Comparison of ENCODE assay signal across 8 cellular contexts in genomic region chr4:121256346-121256745, GRCh38.
A peak's percentile ranks its signal among the peaks of the same experiment; 100 is the strongest.
DNase-seq lines count a peak whose midpoint lies in the region; ATAC-seq and TF ChIP-seq lines count a peak whose summit lies in the region.

No MANE protein-coding gene starts in this region.

- H3K4me3 Mint-ChIP-seq in stimulated activated naive CD8-positive, alpha-beta T cell treated with anti-CD3 and anti-CD28 coated beads, Interleukin-15, amount 100 ng/mL, for 72 hours, result peak overlapping the region; percentile 50 to 73

- H3K4me1 Mint-ChIP-seq in stimulated activated naive CD8-positive, alpha-beta T cell treated with anti-CD3 and anti-CD28 coated beads, Interleukin-15, amount 100 ng/mL, for 72 hours, result peaks cover 61% of the 10 kb centered on the region

- ATAC-seq in GM19455 (IDR thresholded peaks at IDR 0.05; ENCODE audit: unreplicated experiment) (peak; percentile 99), HG03442 (IDR thresholded peaks at IDR 0.05; ENCODE audit: unreplicated experiment) (peak; percentile 100)
- peak; percentile 99 for ATAC-seq in stimulated activated naive CD8-positive, alpha-beta T cell treated with anti-CD3 and anti-CD28 coated beads, Interleukin-15, amount 100 ng/mL, for 72 hours

- peaks cover 0 to 11% (median 0%) of the 10 kb centered on the region in 11 experiments; a peak in 3 of 22 replicates for H3K9me3 ChIP-seq in BLaER1 treated with 17β-estradiol and CSF1 and Interleukin-3, amounts not matched to agents 10 nM and 100 nM (replicated peaks in 1 of 11)

- peak overlapping the region; percentile 78 to 80 for H3K27ac Mint-ChIP-seq in stimulated activated naive CD8-positive, alpha-beta T cell treated with anti-CD3 and anti-CD28 coated beads, Interleukin-15, amount 100 ng/mL, for 72 hours

- no peaks in the 10 kb centered on the region for H3K27me3 ChIP-seq in BLaER1 treated with 17β-estradiol and CSF1 and Interleukin-3, amounts not matched to agents 10 nM and 100 nM

- TF ChIP-seq CTCF in fibroblast of villous mesenchyme (IDR thresholded peaks at IDR 0.05; ENCODE audit: insufficient read depth, low read depth, low read length), result no peak

- peak overlapping the region in 8 of 11 experiments; percentile 18 to 67 (median 51); a peak in 15 of 22 replicates for H3K4me2 ChIP-seq in BLaER1 treated with 17β-estradiol and CSF1 and Interleukin-3, amounts not matched to agents 10 nM and 100 nM

- peaks cover 0 to 46% (median 18%) of the 10 kb centered on the region in 10 experiments; a peak in 12 of 20 replicates for H3K4me1 ChIP-seq in BLaER1 treated with 17β-estradiol and CSF1 and Interleukin-3, amounts not matched to agents 10 nM and 100 nM

- peak; percentile 51 to 63 for DNase-seq in activated CD4-positive, alpha-beta T cell treated with anti-CD3 and anti-CD28 coated beads, Interleukin-2, amount 50 U/mL, for 48 hours
- DNase-seq in fibroblast of villous mesenchyme (ENCODE audit: low read depth) (peak; percentile 86), ureter (ENCODE audit: low spot score) (no peak), mesenteric fat pad (ENCODE audit: low spot score) (no peak)
- DNase-seq in stimulated activated naive CD8-positive, alpha-beta T cell treated with anti-CD3 and anti-CD28 coated beads, Interleukin-15, amount 100 ng/mL, for 72 hours, result peak; percentile 61 to 74

- H3K4me3 ChIP-seq in BLaER1 treated with 17β-estradiol and CSF1 and Interleukin-3, amounts not matched to agents 10 nM and 100 nM, result no peak overlapping the region
- no peak overlapping the region for H3K4me3 ChIP-seq in fibroblast of villous mesenchyme (ENCODE audit: low read depth, low read length)

- H3K36me3 ChIP-seq in BLaER1 treated with 17β-estradiol and CSF1 and Interleukin-3, amounts not matched to agents 10 nM and 100 nM, result no peaks in the 10 kb centered on the region

- H3K9ac ChIP-seq in BLaER1 treated with 17β-estradiol and CSF1 and Interleukin-3, amounts not matched to agents 10 nM and 100 nM, result peak overlapping the region in 1 of 11 experiments; percentile 37; a peak in 2 of 22 replicates

- peaks cover 4 to 5% of the 10 kb centered on the region in 2 donors for H3K9me3 Mint-ChIP-seq in stimulated activated naive CD8-positive, alpha-beta T cell treated with anti-CD3 and anti-CD28 coated beads, Interleukin-15, amount 100 ng/mL, for 72 hours

- H4K20me1 ChIP-seq in BLaER1 treated with 17β-estradiol and CSF1 and Interleukin-3, amounts not matched to agents 10 nM and 100 nM, result no peaks in the 10 kb centered on the region

- no peaks in the 10 kb centered on the region for H3K27me3 Mint-ChIP-seq in stimulated activated naive CD8-positive, alpha-beta T cell treated with anti-CD3 and anti-CD28 coated beads, Interleukin-15, amount 100 ng/mL, for 72 hours

- H3K27ac ChIP-seq in BLaER1 treated with 17β-estradiol and CSF1 and Interleukin-3, amounts not matched to agents 10 nM and 100 nM, result peak overlapping the region in 8 of 11 experiments; percentile 3 to 67 (median 32); a peak in 13 of 22 replicates

Comparison
In these comparisons a context has a peak if more than half of its experiments do, and no peak if none do; other contexts are left out.
1. DNase-seq: peak in activated CD4-positive, alpha-beta T cell treated with anti-CD3 and anti-CD28 coated beads, Interleukin-2, amount 50 U/mL, for 48 hours (2 of 2), fibroblast of villous mesenchyme (single experiment) and stimulated activated naive CD8-positive, alpha-beta T cell treated with anti-CD3 and anti-CD28 coated beads, Interleukin-15, amount 100 ng/mL, for 72 hours (2 of 2); none in ureter (single experiment) and mesenteric fat pad (single experiment).
2. Peak in every context shown above with its lines, with median percentiles within 50 percentile points of each other: ATAC-seq.